In the genomic region with DNA sequence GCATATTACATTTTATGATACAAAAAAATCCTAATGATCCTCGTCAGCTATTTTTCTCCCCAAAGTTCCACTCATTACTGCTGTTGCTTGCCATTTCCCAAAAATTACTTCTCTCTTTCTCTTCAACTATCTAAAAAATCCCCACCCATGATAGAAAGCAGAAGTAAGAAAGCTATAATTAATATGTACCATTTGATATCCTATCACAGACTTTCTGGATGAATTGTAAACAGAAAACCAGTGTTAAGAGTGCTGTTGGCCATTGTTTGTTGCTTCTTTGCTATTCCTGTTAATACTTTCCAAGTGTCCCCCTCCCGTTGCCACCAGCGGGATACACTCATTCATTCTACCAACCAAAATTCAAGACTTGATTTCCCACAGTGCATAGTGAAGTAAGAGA, we compare ENCODE assay signal across 26 cellular contexts.
"Had no signal": no experiment of that assay in that cellular context is flagged by ENCODE, and none has a peak within 500 bp of the region (broad histone marks: within the 10 kb centered on the region; RNA-seq: fewer than 3 reads in every experiment).

No MANE protein-coding gene starts in this region.

- H3K4me3 Mint-ChIP-seq: activated T-cell treated with anti-CD3 and anti-CD28 coated beads, Interleukin-2, amount 50 U/mL, for 72 hours; naive thymus-derived CD8-positive, alpha-beta T cell; neural crest cell; stimulated activated effector memory CD8-positive, alpha-beta T cell treated with anti-CD3 and anti-CD28 coated beads, Interleukin-12 subunit alpha, Interleukin-12 subunit beta, amount 100 ng/mL, for 72 hours; T-helper 2 cell treated with Interferon-gamma antibody and Interleukin-4, amounts not matched to agents 5 μg/mL and 100 μg/mL, for 36 hours had no signal

- H3K27ac ChIP-seq: colonic mucosa, epithelial cell of prostate, esophagus squamous epithelium, pancreas, prostate gland, sigmoid colon, stomach, tibial nerve had no signal

- H3K36me3 Mint-ChIP-seq: naive thymus-derived CD8-positive, alpha-beta T cell; stimulated activated effector memory CD8-positive, alpha-beta T cell treated with anti-CD3 and anti-CD28 coated beads, Interleukin-12 subunit alpha, Interleukin-12 subunit beta, amount 100 ng/mL, for 72 hours had no signal

- H3K36me3 ChIP-seq: colonic mucosa, esophagus squamous epithelium, heart right ventricle, pancreas, prostate gland, sigmoid colon, stomach, tibial nerve had no signal

- FAIRE-seq: endometrium, pancreas, small intestine had no signal

- H3K4me1 ChIP-seq: colonic mucosa, esophagus squamous epithelium, heart right ventricle, pancreas, prostate gland, sigmoid colon, stomach, tibial nerve had no signal

- H3K9me3 Mint-ChIP-seq: activated naive CD4-positive, alpha-beta T cell treated with anti-CD3 and anti-CD28 coated beads, Interleukin-2, amount 50 U/mL, for 72 hours; activated T-cell treated with anti-CD3 and anti-CD28 coated beads, Interleukin-2, amount 50 U/mL, for 72 hours; naive thymus-derived CD8-positive, alpha-beta T cell; neural crest cell; stimulated activated effector memory CD8-positive, alpha-beta T cell treated with anti-CD3 and anti-CD28 coated beads, Interleukin-12 subunit alpha, Interleukin-12 subunit beta, amount 100 ng/mL, for 72 hours; T-helper 2 cell treated with Interferon-gamma antibody and Interleukin-4, amounts not matched to agents 5 μg/mL and 100 μg/mL, for 36 hours had no signal

- H3K27ac Mint-ChIP-seq: activated naive CD4-positive, alpha-beta T cell treated with anti-CD3 and anti-CD28 coated beads, Interleukin-2, amount 50 U/mL, for 72 hours; activated T-cell treated with anti-CD3 and anti-CD28 coated beads, Interleukin-2, amount 50 U/mL, for 72 hours; naive thymus-derived CD8-positive, alpha-beta T cell; stimulated activated effector memory CD8-positive, alpha-beta T cell treated with anti-CD3 and anti-CD28 coated beads, Interleukin-12 subunit alpha, Interleukin-12 subunit beta, amount 100 ng/mL, for 72 hours; T-helper 2 cell treated with Interferon-gamma antibody and Interleukin-4, amounts not matched to agents 5 μg/mL and 100 μg/mL, for 36 hours had no signal

- ATAC-seq: heart right ventricle; naive thymus-derived CD8-positive, alpha-beta T cell; pancreas had no signal

- H3K9me3 ChIP-seq: colonic mucosa, esophagus squamous epithelium, heart right ventricle, pancreas, prostate gland, sigmoid colon, stomach, tibial nerve had no signal

- H3K4me3 ChIP-seq: colonic mucosa, esophagus squamous epithelium, heart right ventricle, pancreas, prostate gland, sigmoid colon, stomach, tibial nerve had no signal

- H3K27me3 ChIP-seq: colonic mucosa, esophagus squamous epithelium, heart right ventricle, pancreas, sigmoid colon, stomach, tibial nerve had no signal

- DNase-seq: activated CD4-positive, alpha-beta T cell treated with anti-CD3 and anti-CD28 coated beads, Interleukin-2, amount 50 U/mL, for 4 hours; activated naive CD4-positive, alpha-beta T cell; activated T-cell treated with anti-CD3 and anti-CD28 coated beads for 4 hours; anterior cingulate cortex; colonic mucosa; effector CD8-positive, alpha-beta T cell; esophagus squamous epithelium; foreskin melanocyte; heart right ventricle; midbrain; naive thymus-derived CD8-positive, alpha-beta T cell; nucleus accumbens; pancreas; retina; sigmoid colon; small intestine; stomach had no signal

- H3K4me1 Mint-ChIP-seq: neural crest cell had no signal
